1 cellular context compared by ENCODE assay signal in the genomic region with DNA sequence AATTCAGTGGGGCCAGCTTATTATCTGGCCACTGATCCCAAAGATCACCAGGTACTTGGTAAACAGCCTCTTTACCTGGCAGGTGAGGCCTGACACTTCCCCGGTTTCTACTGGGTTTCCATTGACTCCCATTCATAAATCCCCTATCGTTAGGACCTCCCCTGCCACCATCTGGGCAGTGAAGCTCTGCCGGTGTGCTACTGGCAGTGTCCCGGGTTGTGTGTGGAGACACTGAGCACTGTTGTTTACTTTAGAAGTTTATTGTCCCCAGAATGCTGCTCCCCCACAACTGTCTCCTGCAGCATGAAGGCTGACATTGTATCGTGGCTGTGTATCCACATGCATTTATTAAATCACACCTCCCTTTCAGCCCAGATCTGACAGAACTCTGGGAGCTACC.
TF ChIP-seq lines count a peak whose summit lies in the region.

No MANE protein-coding gene starts in this region.

TF ChIP-seq in GM23338, 12 proteins besides CTCF, POLR2A, EP300 and RAD21 (continued from another document):
- TF ChIP-seq ZNF462 (CRISPR knock-in tag; IDR thresholded peaks at IDR 0.05) (no peak), EZH2 (IDR thresholded peaks at IDR 0.05; ENCODE audit: low read depth, unreplicated experiment) (no peak), POLR2AphosphoS5 (IDR thresholded peaks at IDR 0.05; ENCODE audit: low read depth) (no peak), ZNF331 (CRISPR knock-in tag; IDR thresholded peaks at IDR 0.05; ENCODE audit: low read depth) (no peak), STAT1 (IDR thresholded peaks at IDR 0.05; ENCODE audit: unreplicated experiment) (no peak), ZNF114 (CRISPR knock-in tag; IDR thresholded peaks at IDR 0.05) (no peak)
